ENCODE assay signal across 1 cellular context in genomic region chr20:32358883-32359632, GRCh38.
TF ChIP-seq lines count a peak whose summit lies in the region.

No MANE protein-coding gene starts in this region.

TF ChIP-seq in K562, 482 proteins besides CTCF, POLR2A, EP300 and RAD21 (continued from another document):
- TF ChIP-seq THRA (IDR thresholded peaks at IDR 0.05) (no peak), FOXJ3 (CRISPR knock-in tag; IDR thresholded peaks at IDR 0.05) (no peak), NR3C1 (CRISPR knock-in tag; IDR thresholded peaks at IDR 0.05) (no peak), NR2C2 (CRISPR knock-in tag; IDR thresholded peaks at IDR 0.05) (peak; percentile 74), NR2C2 (tag; IDR thresholded peaks at IDR 0.05) (no peak), ZNF592 (IDR thresholded peaks at IDR 0.05) (no peak), RERE (CRISPR knock-in tag; IDR thresholded peaks at IDR 0.05; ENCODE audit: borderline replicate concordance) (no peak), NFIC (IDR thresholded peaks at IDR 0.05) (0 out of 2 replicates have a peak, but pooled peaks have one; percentile 13), USF2 (CRISPR knock-in tag; IDR thresholded peaks at IDR 0.05) (no peak), PCBP2 (IDR thresholded peaks at IDR 0.05; ENCODE audit: low read depth, low read length, poor library complexity, severe bottlenecking) (no peak), ZBTB40 (IDR thresholded peaks at IDR 0.05) (peak; percentile 41; the same call in 1 of the 2 replicates), ZBTB40 (CRISPR knock-in tag; IDR thresholded peaks at IDR 0.05) (no peak), ZFP36 (IDR thresholded peaks at IDR 0.05; ENCODE audit: low read depth, low read length, partially characterized antibody) (no peak), THRB (CRISPR knock-in tag; conservative IDR thresholded peaks at IDR 0.05) (no peak), CBFB (CRISPR knock-in tag; IDR thresholded peaks at IDR 0.05) (no peak), ERF (CRISPR knock-in tag; IDR thresholded peaks at IDR 0.05) (no peak), TFE3 (CRISPR knock-in tag; IDR thresholded peaks at IDR 0.05) (no peak), ZFP91 (CRISPR knock-in tag; IDR thresholded peaks at IDR 0.05) (no peak), SIN3B (IDR thresholded peaks at IDR 0.05; ENCODE audit: low read depth) (0 out of 2 replicates have a peak, but pooled peaks have one; percentile 24), KAT2B (IDR thresholded peaks at IDR 0.05; ENCODE audit: low read depth, low read length) (no peak), ZNF444 (CRISPR knock-in tag; IDR thresholded peaks at IDR 0.05) (no peak), CBX2 (IDR thresholded peaks at IDR 0.05; ENCODE audit: insufficient read depth, low read length, poor library complexity, severe bottlenecking) (no peak), SOX6 (IDR thresholded peaks at IDR 0.05) (no peak), ELF2 (CRISPR knock-in tag; IDR thresholded peaks at IDR 0.05) (peak; percentile 46), ZNF780A (CRISPR knock-in tag; IDR thresholded peaks at IDR 0.05) (no peak), ZNF644 (tag; IDR thresholded peaks at IDR 0.05; ENCODE audit: low read depth) (no peak)
